ENCODE assay signal across 7 cellular contexts in the genomic region with DNA sequence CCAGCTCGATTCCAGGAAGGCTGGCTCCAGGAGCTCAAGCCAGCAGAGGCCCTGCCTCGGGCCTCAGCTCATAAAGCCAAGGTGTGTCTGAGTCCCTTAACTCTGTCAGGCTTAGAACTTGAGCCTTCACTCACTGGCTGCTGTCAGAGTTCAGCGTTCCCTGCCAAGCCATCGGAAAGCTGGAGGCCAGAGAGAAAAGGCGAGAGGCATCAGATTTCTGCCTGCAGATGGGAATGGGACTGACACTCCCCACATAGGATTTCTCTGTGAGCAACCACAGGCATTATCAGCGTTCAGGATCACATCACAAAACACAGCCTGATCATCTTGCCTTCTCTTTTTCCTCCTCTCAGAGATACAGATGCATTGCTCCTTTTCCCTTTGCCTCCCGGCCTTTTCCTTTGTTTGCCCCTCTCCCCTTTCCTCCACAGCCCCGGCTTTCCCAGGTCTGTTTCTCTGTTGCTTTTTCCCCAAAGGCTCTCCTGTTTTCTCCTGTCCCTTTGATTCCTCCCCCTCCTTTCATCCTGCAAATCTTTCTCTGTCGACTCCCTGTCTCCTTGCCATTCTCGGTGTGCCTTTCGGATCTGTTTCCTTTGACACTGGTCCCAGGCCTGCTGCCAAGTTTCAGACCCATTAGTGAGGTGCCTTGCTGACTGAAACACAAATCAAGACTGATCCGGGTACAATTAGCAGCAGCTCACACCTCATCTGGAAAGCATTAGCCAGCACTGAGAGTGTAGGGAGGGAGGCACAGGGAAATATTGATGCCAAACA. TPM values are rescaled to one million over a fixed set of nuclear protein-coding genes. Genes with fewer than 3 reads are reported as not detected.
DNase-seq lines count a peak whose midpoint lies in the region; ATAC-seq and TF ChIP-seq lines count a peak whose summit lies in the region.

No MANE protein-coding gene starts in this region.

- H3K27me3 Mint-ChIP-seq in MCF 10A (ENCODE audit: insufficient read depth, unreplicated experiment): no peaks in the 10 kb centered on the region

- intact Hi-C loops in MCF 10A (cut with micrococcal nuclease): no loop called here

- CTCF ChIA-PET in MCF 10A (lab: Yijun Ruan, JAX): interaction anchor here (0.5 to 0.9 kb wide), 3 partner anchors 27 to 348 kb away, joined by 3 read pairs; partner anchors contain the start of gene SPICE1

- no peak overlapping the region for H3K4me3 Mint-ChIP-seq in MCF 10A (ENCODE audit: unreplicated experiment)

- peaks cover 10% of the 10 kb centered on the region for H3K36me3 Mint-ChIP-seq in MCF 10A (ENCODE audit: insufficient read depth, unreplicated experiment)

- no peak for TF ChIP-seq CTCF in MCF 10A (IDR thresholded peaks at IDR 0.05; ENCODE audit: unreplicated experiment)

- no peaks in the 10 kb centered on the region for H3K4me1 Mint-ChIP-seq in MCF 10A (ENCODE audit: insufficient read depth, unreplicated experiment)

- POLR2A ChIA-PET in MCF 10A (lab: Yijun Ruan, JAX): interaction anchor here (0.9 to 2.2 kb wide), 3 partner anchors 10 to 579 kb away, joined by 3 to 7 read pairs (median 4); partner anchors contain the start of gene NAA50

- DNase-seq in NCI-H1105 treated with DMSO at 0.1 percent for 48 hours (lab: John Stamatoyannopoulos, UW): peak; percentile 98
- DNase-seq in MCF 10A (ENCODE audit: unreplicated experiment): peak; percentile 22
- DNase-seq in left kidney (ENCODE audit: low read depth, low spot score): peak; percentile 96
- peak; percentile 54 for DNase-seq in ureter (ENCODE audit: low spot score)
- no peak for DNase-seq in stimulated activated naive CD4-positive, alpha-beta T cell treated with Interleukin-2 at 50 U/mL for 16 hours (lab: John Stamatoyannopoulos, UW)

- H3K27ac Mint-ChIP-seq in MCF 10A (ENCODE audit: low read depth, unreplicated experiment): no peak overlapping the region

- no TSS peak for BruUV-seq in MCF 10A (replicated peaks; lab: Mats Ljungman, UMichigan)

- H3K9me3 Mint-ChIP-seq in MCF 10A (ENCODE audit: unreplicated experiment): no peaks in the 10 kb centered on the region

- ATAC-seq in HG03342 (IDR thresholded peaks at IDR 0.05; ENCODE audit: unreplicated experiment) (no peak), HG02798 (IDR thresholded peaks at IDR 0.05; ENCODE audit: poor library complexity, unreplicated experiment) (no peak)

RNA-seq across cellular contexts. Expression of gene BOC, which starts 44.5 kb away (rescaled TPM):
- total RNA-seq in MCF 10A (2022) (1.8 and 2.3 TPM in 2 replicates), ureter (79.6 TPM)

Comparison
In these comparisons a context has a peak if more than half of its experiments do, and no peak if none do; other contexts are left out.
1. RNA of gene BOC, which starts 44.5 kb away (total RNA-seq): 79.6 TPM in ureter (single experiment); 1.8 to 2.3 TPM in MCF 10A; every median in the first group is over 10 times any median in the second.